In genomic region chr1:185880779-185881333, GRCh38 we compare ENCODE assay signal across 6 cellular contexts.
"Had no signal": no experiment of that assay in that cellular context is flagged by ENCODE, and none has a peak within 500 bp of the region (broad histone marks: within the 10 kb centered on the region; RNA-seq: fewer than 3 reads in every experiment).

No MANE protein-coding gene starts in this region.

- DNase-seq: activated naive CD4-positive, alpha-beta T cell treated with anti-CD3 and anti-CD28 coated beads, Interleukin-2, amount 10 ng/mL, durations not matched to agents 7 days and 5 days; immature natural killer cell; stimulated activated CD4-positive, alpha-beta T cell treated with anti-CD3 and anti-CD28 coated beads, Interleukin-2, amount 100 ng/mL, for 48 hours; stimulated activated naive CD8-positive, alpha-beta T cell treated with anti-CD3 and anti-CD28 coated beads, Interleukin-15, Interleukin-2, amounts not matched to agents 100 U/mL and 50 U/mL, for 24 hours; T-helper 2 cell; upper lobe of right lung had no signal

- ATAC-seq: stimulated activated naive CD8-positive, alpha-beta T cell treated with anti-CD3 and anti-CD28 coated beads, Interleukin-15, Interleukin-2, amounts not matched to agents 100 U/mL and 50 U/mL, for 24 hours; upper lobe of right lung had no signal
